9 cellular contexts compared by ENCODE assay signal in the genomic region with DNA sequence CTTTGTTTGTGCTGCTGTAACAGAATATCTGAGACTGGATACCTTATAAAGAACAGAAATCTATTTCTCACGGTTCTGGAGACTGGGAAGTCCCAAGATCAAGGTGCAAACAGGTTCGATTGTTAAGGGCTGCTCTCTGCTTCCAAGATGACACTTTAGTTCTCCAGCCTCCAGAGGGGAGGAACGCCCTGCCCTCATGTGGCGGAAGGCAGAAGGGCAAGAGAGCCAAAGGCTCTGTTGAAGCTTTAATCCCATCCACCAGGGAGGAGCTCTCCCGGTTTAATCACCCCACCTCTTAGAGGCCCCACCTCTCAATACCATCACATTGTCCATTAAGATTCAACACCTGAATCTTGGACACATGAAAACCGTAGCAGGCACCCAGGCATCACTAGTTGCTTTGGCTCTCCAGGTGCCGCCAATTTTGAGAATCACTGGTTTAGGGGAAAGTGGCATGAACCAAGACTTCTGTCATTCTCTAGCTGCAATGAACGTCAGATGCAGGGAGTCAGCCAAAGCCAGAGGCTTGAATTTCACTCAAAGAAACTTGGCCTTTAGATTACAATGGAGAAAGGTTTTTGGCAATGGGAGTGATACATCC. TPM values are rescaled to one million over a fixed set of nuclear protein-coding genes. Genes with fewer than 3 reads are reported as not detected.
DNase-seq lines count a peak whose midpoint lies in the region; ATAC-seq, FAIRE-seq and TF ChIP-seq lines count a peak whose summit lies in the region.
"Had no signal": no experiment of that assay in that cellular context is flagged by ENCODE, and none has a peak within 500 bp of the region (broad histone marks: within the 10 kb centered on the region; RNA-seq: fewer than 3 reads in every experiment).

No MANE protein-coding gene starts in this region.

- peak; percentile 55 for FAIRE-seq in D721Med (lab: Jason Lieb, UNC)

- H4K20me1 ChIP-seq in GM23338 (replicated peaks; ENCODE audit: insufficient read depth), result no peaks in the 10 kb centered on the region; the same call in 1 of the 2 replicates

- no peak overlapping the region for H2AFZ ChIP-seq in GM23338

- H3K79me2 ChIP-seq in GM23338 (replicated peaks; ENCODE audit: insufficient read depth), result peaks cover 35% of the 10 kb centered on the region

- peaks cover 12% of the 10 kb centered on the region for H3K4me1 ChIP-seq in GM23338 (ENCODE audit: insufficient read depth)
- peaks cover 9% of the 10 kb centered on the region for H3K4me1 ChIP-seq in foreskin keratinocyte

- ATAC-seq in GM23338 (peak; percentile 95), foreskin keratinocyte (peak; percentile 96), HG02840 (IDR thresholded peaks at IDR 0.05; ENCODE audit: low FRiP score, unreplicated experiment) (no peak)

- peaks cover 2% of the 10 kb centered on the region for H3K27me3 Mint-ChIP-seq in GM23338 (ENCODE audit: insufficient read depth, low read depth, poor library complexity)

- no peaks in the 10 kb centered on the region for H3F3A ChIP-seq in GM23338 (replicated peaks; ENCODE audit: low read depth)

- H3K9me3 Mint-ChIP-seq in GM23338, result no peaks in the 10 kb centered on the region
- H3K9me3 Mint-ChIP-seq: T-helper 1 cell treated with Interleukin-12 subunit alpha and Interleukin-12 subunit beta and Interleukin-4 antibody, amounts not matched to agents 30 μg/mL and 1 μg/mL, for 36 hours had no signal

- no peak overlapping the region for H3K4me3 ChIP-seq in GM23338

- H3K4me3 Mint-ChIP-seq in GM23338, result no peak overlapping the region
- H3K4me3 Mint-ChIP-seq: T-helper 1 cell treated with Interleukin-12 subunit alpha and Interleukin-12 subunit beta and Interleukin-4 antibody, amounts not matched to agents 30 μg/mL and 1 μg/mL, for 36 hours had no signal

- no peak for DNase-seq in D721Med (ENCODE audit: insufficient read length, low spot score)
- peak; percentile 71 for DNase-seq in GM23338 (ENCODE audit: low spot score)
- DNase-seq in NCI-H526 treated with DMSO at 0.1 percent for 48 hours (lab: John Stamatoyannopoulos, UW), result peak; percentile 3
- DNase-seq in activated T-cell treated with anti-CD3 and anti-CD28 coated beads, Interleukin-2, amount 50 U/mL, for 1 hour, result peak; percentile 54
- DNase-seq in foreskin keratinocyte, result peak; percentile 17 to 48
- peak; percentile 11 for DNase-seq in pulmonary artery endothelial cell (ENCODE audit: low read depth, low spot score)
- DNase-seq in globus pallidus (ENCODE audit: low spot score), result no peak

- peak; percentile 58 for TF ChIP-seq CTCF in D721Med (IDR thresholded peaks at IDR 0.05; ENCODE audit: insufficient read depth, missing control alignments)
- peak; percentile 60 to 77 for TF ChIP-seq CTCF in GM23338 (conservative IDR thresholded peaks at IDR 0.05; ENCODE audit: low read depth in 2 of 2)
- peak; percentile 82 for TF ChIP-seq CTCF in foreskin keratinocyte (conservative IDR thresholded peaks at IDR 0.05)

- H3K36me3 ChIP-seq in GM23338 (ENCODE audit: insufficient read depth), result no peaks in the 10 kb centered on the region

- H3K4me1 Mint-ChIP-seq in GM23338, result peaks cover 30% of the 10 kb centered on the region

- H3K27ac ChIP-seq in GM23338 (ENCODE audit: low read depth), result 0 out of 2 replicates have a peak overlapping the region, but pooled peaks have one; percentile 59
- peak overlapping the region; percentile 29 for H3K27ac ChIP-seq in foreskin keratinocyte

- H3K27me3 ChIP-seq in GM23338 (ENCODE audit: insufficient read depth), result no peaks in the 10 kb centered on the region
- no peaks in the 10 kb centered on the region for H3K27me3 ChIP-seq in foreskin keratinocyte

- no peaks in the 10 kb centered on the region for H3K36me3 Mint-ChIP-seq in GM23338 (ENCODE audit: low read depth)

- H3K9me2 ChIP-seq in GM23338 (ENCODE audit: insufficient read depth), result no peaks in the 10 kb centered on the region

- H3K27ac Mint-ChIP-seq in GM23338, result no peak overlapping the region
- H3K27ac Mint-ChIP-seq: T-helper 1 cell treated with Interleukin-12 subunit alpha and Interleukin-12 subunit beta and Interleukin-4 antibody, amounts not matched to agents 30 μg/mL and 1 μg/mL, for 36 hours had no signal

- no peak overlapping the region for H3K4me2 ChIP-seq in GM23338

TF ChIP-seq in GM23338, 12 proteins besides CTCF, POLR2A, EP300 and RAD21 (continues in another document):
- no peak for TF ChIP-seq STAT1 (IDR thresholded peaks at IDR 0.05; ENCODE audit: unreplicated experiment)
- no peak for TF ChIP-seq ZNF462 (CRISPR knock-in tag; IDR thresholded peaks at IDR 0.05)
- no peak for TF ChIP-seq EZH2 (IDR thresholded peaks at IDR 0.05; ENCODE audit: low read depth, unreplicated experiment)

RNA-seq across cellular contexts. Expression of gene FHL1, which starts 15.6 kb away (rescaled TPM):
- total RNA-seq in GM23338 (2014; rRNA removed; shearing (Covaris generic)), result 60.4 and 72.1 TPM in 2 replicates
- polyA plus RNA-seq in GM23338 (2016; fragmentation: Nextera tagmentation; extraction: Ambion mirVana), result 43.5 and 47.9 TPM in 2 replicates
- 135 and 234 TPM in 2 replicates for total RNA-seq in foreskin keratinocyte
- 118 and 168 TPM in 2 replicates for polyA plus RNA-seq in foreskin keratinocyte
- 96.0 and 96.7 TPM in 2 replicates for total RNA-seq in pulmonary artery endothelial cell

Comparison
In these comparisons a context has a peak if more than half of its experiments do, and no peak if none do; other contexts are left out.
1. DNase-seq: peak in GM23338 (single experiment), NCI-H526 treated with DMSO at 0.1 percent for 48 hours (single experiment), activated T-cell treated with anti-CD3 and anti-CD28 coated beads, Interleukin-2, amount 50 U/mL, for 1 hour (single experiment), foreskin keratinocyte (2 of 2) and pulmonary artery endothelial cell (single experiment); none in D721Med (single experiment) and globus pallidus (single experiment).
2. Peak in every context shown above with its lines, with median percentiles within 50 percentile points of each other: CTCF ChIP-seq.